Comparison of ENCODE assay signal across 1 cellular context in genomic region chr7:127348247-127348631, GRCh38.
TF ChIP-seq lines count a peak whose summit lies in the region.

No MANE protein-coding gene starts in this region.

TF ChIP-seq in HepG2, 621 proteins besides CTCF, POLR2A, EP300 and RAD21 (continued from another document):
- TF ChIP-seq E2F5 (CRISPR knock-in tag; conservative IDR thresholded peaks at IDR 0.05) (no peak), ARNT (IDR thresholded peaks at IDR 0.05) (no peak), TP53 (CRISPR knock-in tag; conservative IDR thresholded peaks at IDR 0.05) (no peak), ZNF446 (CRISPR knock-in tag; IDR thresholded peaks at IDR 0.05) (no peak), ZNF430 (CRISPR knock-in tag; IDR thresholded peaks at IDR 0.05) (no peak), HMGXB4 (CRISPR knock-in tag; IDR thresholded peaks at IDR 0.05; ENCODE audit: borderline replicate concordance in 1 of 2, low read depth in 1 of 2) (no peak), JUN (CRISPR knock-in tag; IDR thresholded peaks at IDR 0.05) (no peak), ZSCAN12 (CRISPR knock-in tag; IDR thresholded peaks at IDR 0.05) (no peak), HDAC2 (CRISPR knock-in tag; IDR thresholded peaks at IDR 0.05) (no peak), HOXD1 (CRISPR knock-in tag; IDR thresholded peaks at IDR 0.05) (no peak), IKZF4 (CRISPR knock-in tag; IDR thresholded peaks at IDR 0.05; ENCODE audit: borderline replicate concordance, low read depth, not compliant biosample characterization) (no peak), FOXP4 (CRISPR knock-in tag; IDR thresholded peaks at IDR 0.05) (no peak), BATF2 (CRISPR knock-in tag; IDR thresholded peaks at IDR 0.05) (no peak), ZNF33B (CRISPR knock-in tag; IDR thresholded peaks at IDR 0.05) (no peak)
